Comparison of ENCODE assay signal across 1 cellular context in genomic region chr2:45496869-45497268, GRCh38.
TF ChIP-seq lines count a peak whose summit lies in the region.

No MANE protein-coding gene starts in this region.

TF ChIP-seq in IMR-90, 13 proteins besides CTCF, POLR2A, EP300 and RAD21:
- TF ChIP-seq USF2 (IDR thresholded peaks at IDR 0.05; ENCODE audit: low read depth, low read length) (no peak), ELK1 (IDR thresholded peaks at IDR 0.05; ENCODE audit: borderline replicate concordance, low read depth, low read length) (no peak), MXI1 (IDR thresholded peaks at IDR 0.05; ENCODE audit: borderline replicate concordance, low read depth, low read length) (no peak), CHD1 (IDR thresholded peaks at IDR 0.05; ENCODE audit: low read depth, low read length) (no peak), RCOR1 (IDR thresholded peaks at IDR 0.05; ENCODE audit: insufficient replicate concordance, low read length) (no peak), FOS (IDR thresholded peaks at IDR 0.05; ENCODE audit: low read depth, low read length) (no peak), SMC3 (IDR thresholded peaks at IDR 0.05; ENCODE audit: low read depth, low read length) (no peak), MAZ (IDR thresholded peaks at IDR 0.05; ENCODE audit: borderline replicate concordance, low read depth, low read length) (no peak), MAFK (IDR thresholded peaks at IDR 0.05; ENCODE audit: low read depth, low read length) (no peak), RFX5 (IDR thresholded peaks at IDR 0.05; ENCODE audit: low read depth, low read length) (no peak), BHLHE40 (IDR thresholded peaks at IDR 0.05; ENCODE audit: low read depth, low read length) (no peak), CEBPB (IDR thresholded peaks at IDR 0.05; ENCODE audit: low read depth, low read length) (no peak), NFE2L2 (IDR thresholded peaks at IDR 0.05; ENCODE audit: low read depth, low read length) (no peak)
